Comparison of ENCODE assay signal across 20 cellular contexts in the genomic region with DNA sequence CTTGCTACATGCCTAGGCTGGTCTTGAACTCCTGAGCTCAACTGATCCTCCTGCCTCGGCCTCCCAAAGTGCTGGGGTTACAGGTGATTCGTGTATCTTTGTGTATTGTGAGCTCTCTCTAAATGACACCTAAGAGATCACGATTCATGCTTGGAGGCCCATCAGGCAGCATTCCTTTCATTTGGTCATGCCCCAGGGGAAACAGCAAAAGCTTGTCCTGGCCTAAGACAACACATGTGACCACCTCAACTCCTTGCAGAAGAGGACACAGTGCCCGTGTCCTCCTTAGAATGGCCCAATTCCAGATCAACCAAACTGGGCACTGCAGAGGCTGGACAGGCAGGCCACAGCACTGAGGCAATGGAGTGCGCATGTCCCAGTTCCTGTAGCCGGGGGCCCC. TPM values are rescaled to one million over a fixed set of nuclear protein-coding genes. Genes with fewer than 3 reads are reported as not detected.
DNase-seq lines count a peak whose midpoint lies in the region; FAIRE-seq and TF ChIP-seq lines count a peak whose summit lies in the region.
"Had no signal": no experiment of that assay in that cellular context is flagged by ENCODE, and none has a peak within 500 bp of the region (broad histone marks: within the 10 kb centered on the region; RNA-seq: fewer than 3 reads in every experiment).

No MANE protein-coding gene starts in this region.

- H2AK5ac ChIP-seq in H1 (ENCODE audit: low read depth, low read length), result no peak overlapping the region

- H3K36me3 ChIP-seq in H1 (ENCODE audit: control insufficient read depth in 2 of 4, insufficient read depth in 4 of 4, low read length in 3 of 4), result peaks cover 19 to 75% (median 55%) of the 10 kb centered on the region in 4 experiments
- H3K36me3 ChIP-seq in ovary, result no peaks in the 10 kb centered on the region

- peaks cover 7 to 11% of the 10 kb centered on the region in 2 experiments for H4K20me1 ChIP-seq in H1 (replicated peaks in 1 of 2; ENCODE audit: control insufficient read depth in 1 of 2, insufficient read depth in 2 of 2, low read length in 2 of 2)

- H4K91ac ChIP-seq in H1 (replicated peaks; ENCODE audit: insufficient read length, low read length), result no peak overlapping the region

- H3K27ac Mint-ChIP-seq in activated naive CD4-positive, alpha-beta T cell treated with anti-CD3 and anti-CD28 coated beads, Interleukin-2, amount 10 ng/mL, durations not matched to agents 7 days and 5 days, result peak overlapping the region; percentile 52
- H3K27ac Mint-ChIP-seq in type B pancreatic cell, result peak overlapping the region; percentile 66

- H2AFZ ChIP-seq in H1 (ENCODE audit: low read length), result no peak overlapping the region

- no peak overlapping the region for H2BK20ac ChIP-seq in H1 (ENCODE audit: low read length)

- H3K4me1 ChIP-seq in H1 (replicated peaks in 1 of 4; ENCODE audit: control insufficient read depth in 3 of 4, insufficient read depth in 4 of 4, low read length in 3 of 4), result no peaks in the 10 kb centered on the region
- no peaks in the 10 kb centered on the region for H3K4me1 ChIP-seq in ovary (ENCODE audit: insufficient read depth)

- H3K9me3 ChIP-seq in H1 (ENCODE audit: insufficient read depth in 2 of 2, low read depth in 1 of 2, low read length in 1 of 2) (no peaks in the 10 kb centered on the region), ovary (no peaks in the 10 kb centered on the region)
- H3K9me3 ChIP-seq: right atrium auricular region had no signal

- H2BK5ac ChIP-seq in H1 (ENCODE audit: low read depth, low read length), result no peak overlapping the region

- no peak overlapping the region for H3K4me2 ChIP-seq in H1 (ENCODE audit: insufficient read depth in 1 of 2, low read depth in 2 of 2, low read length in 2 of 2)

- no peak overlapping the region for H3K23ac ChIP-seq in H1 (ENCODE audit: insufficient read length)

- peaks cover 0 to 4% of the 10 kb centered on the region in 2 experiments; a peak in 1 of 4 replicates for H3K79me2 ChIP-seq in H1 (ENCODE audit: control insufficient read depth in 1 of 2, insufficient read depth in 2 of 2, low read length in 2 of 2)

- no peak overlapping the region for H3K9ac ChIP-seq in H1 (replicated peaks in 1 of 4; ENCODE audit: extremely low read depth in 1 of 4, low read depth in 3 of 4, low read length in 3 of 4)

- H3K9me3 Mint-ChIP-seq in activated naive CD4-positive, alpha-beta T cell treated with anti-CD3 and anti-CD28 coated beads, Interleukin-2, amount 10 ng/mL, durations not matched to agents 7 days and 5 days, result no peaks in the 10 kb centered on the region
- H3K9me3 Mint-ChIP-seq in type B pancreatic cell, result no peaks in the 10 kb centered on the region
- H3K9me3 Mint-ChIP-seq: CD14-positive monocyte had no signal

- POLR2A ChIA-PET in H1 (lab: Charles Lee; ENCODE audit: partially characterized antibody), result interaction anchor here (0.6 to 6.1 kb wide), 12 partner anchors 10 to 145 kb away, joined by 3 to 27 read pairs (median 4); a partner anchor contains a TSS

- H3K4me1 Mint-ChIP-seq in activated naive CD4-positive, alpha-beta T cell treated with anti-CD3 and anti-CD28 coated beads, Interleukin-2, amount 10 ng/mL, durations not matched to agents 7 days and 5 days, result no peaks in the 10 kb centered on the region
- no peaks in the 10 kb centered on the region for H3K4me1 Mint-ChIP-seq in type B pancreatic cell (ENCODE audit: unreplicated experiment)

- no peaks in the 10 kb centered on the region; the same call in 1 of the 2 replicates for H3K79me1 ChIP-seq in H1 (ENCODE audit: low read depth, low read length)

- H3K27me3 Mint-ChIP-seq in activated naive CD4-positive, alpha-beta T cell treated with anti-CD3 and anti-CD28 coated beads, Interleukin-2, amount 10 ng/mL, durations not matched to agents 7 days and 5 days, result no peaks in the 10 kb centered on the region
- H3K27me3 Mint-ChIP-seq in type B pancreatic cell, result no peaks in the 10 kb centered on the region

- no peak overlapping the region for H2BK120ac ChIP-seq in H1 (replicated peaks; ENCODE audit: low read depth, low read length)

- H3K4me3 Mint-ChIP-seq in activated naive CD4-positive, alpha-beta T cell treated with anti-CD3 and anti-CD28 coated beads, Interleukin-2, amount 10 ng/mL, durations not matched to agents 7 days and 5 days, result no peak overlapping the region
- H3K4me3 Mint-ChIP-seq in type B pancreatic cell, result no peak overlapping the region
- H3K4me3 Mint-ChIP-seq: CD14-positive monocyte had no signal

- H2BK12ac ChIP-seq in H1 (ENCODE audit: low read depth, low read length), result 0 out of 2 replicates have a peak overlapping the region, but pooled peaks have one; percentile 42

- no peak overlapping the region for H3K14ac ChIP-seq in H1 (ENCODE audit: insufficient read length)

- no peak overlapping the region for H3K4me3 ChIP-seq in H1 (ENCODE audit: extremely low read depth in 1 of 4, insufficient read depth in 2 of 4, low read depth in 3 of 4, low read length in 4 of 4)
- H3K4me3 ChIP-seq in ovary, result no peak overlapping the region
- H3K4me3 ChIP-seq: right atrium auricular region had no signal

- intact Hi-C loops in ovary (cut with DNase I), result loop anchor here in 1 of 4 donors (5.0 kb wide), 1 partner anchor 41 kb away; no protein-coding TSS in a partner anchor

- CTCF ChIA-PET in activated naive CD4-positive, alpha-beta T cell treated with anti-CD3 and anti-CD28 coated beads, Interleukin-2, amount 10 ng/mL, durations not matched to agents 7 days and 5 days (lab: Charles Lee), result interaction anchor here (0.6 to 4.0 kb wide), 11 partner anchors 11 to 332 kb away, joined by 3 to 54 read pairs (median 8); a partner anchor contains a TSS
- CTCF ChIA-PET in H1 (lab: Charles Lee; ENCODE audit: partially characterized antibody), result interaction anchor here (0.7 to 4.0 kb wide), 15 partner anchors 8 to 141 kb away, joined by 3 to 32 read pairs (median 4); a partner anchor contains a TSS

- H3K27ac ChIP-seq in H1 (ENCODE audit: low read depth, low read length) (no peak overlapping the region), ovary (no peak overlapping the region)
- H3K27ac ChIP-seq: right atrium auricular region had no signal

- H4K5ac ChIP-seq in H1 (ENCODE audit: insufficient read length, low read depth, low read length), result no peak overlapping the region

- TF ChIP-seq RAD21 in H1 (IDR thresholded peaks at IDR 0.05 in 1 of 2, conservative IDR thresholded peaks at IDR 0.05 in 1 of 2; ENCODE audit: low read depth in 2 of 2, low read length in 2 of 2), result no peak

- no peak overlapping the region for H3K18ac ChIP-seq in H1 (ENCODE audit: extremely low read depth, low read length)

- no peak overlapping the region for H3K4ac ChIP-seq in H1 (replicated peaks; ENCODE audit: insufficient read length, low read depth, low read length)

- H3K56ac ChIP-seq in H1 (replicated peaks; ENCODE audit: insufficient read length, low read depth, low read length), result no peak overlapping the region

- TF ChIP-seq CTCF in H1 (IDR thresholded peaks at IDR 0.05; ENCODE audit: control extremely low read depth in 1 of 3, insufficient read depth in 1 of 3, low read depth in 1 of 3, low read length in 3 of 3) (no peak), type B pancreatic cell (conservative IDR thresholded peaks at IDR 0.05) (no peak), ovary (IDR thresholded peaks at IDR 0.05) (no peak)

- no peak for FAIRE-seq in H1 (lab: Jason Lieb, UNC)
- FAIRE-seq: endometrium, H54 had no signal

- TF ChIP-seq POLR2A in H1 (IDR thresholded peaks at IDR 0.05; ENCODE audit: control extremely low read depth in 1 of 2, low read depth in 2 of 2, low read length in 2 of 2) (no peak), ovary (IDR thresholded peaks at IDR 0.05) (no peak)

- H3K27me3 ChIP-seq in H1 (replicated peaks in 1 of 4; ENCODE audit: control insufficient read depth in 3 of 4, extremely low read depth in 1 of 4, insufficient read depth in 3 of 4, low read length in 3 of 4), result no peaks in the 10 kb centered on the region
- no peaks in the 10 kb centered on the region for H3K27me3 ChIP-seq in ovary
- H3K27me3 ChIP-seq: right atrium auricular region had no signal

- no peaks in the 10 kb centered on the region for H3K23me2 ChIP-seq in H1 (ENCODE audit: low read depth, low read length)

- WGBS in H1 (ENCODE audit: extremely low coverage in 1 of 2, insufficient coverage in 1 of 2, insufficient read length in 1 of 2, insufficient replicate concordance in 2 of 2, low coverage in 1 of 2, low lambda C conversion rate in 2 of 2, missing lambda C conversion rate in 1 of 2), 2 experiments, result 93% methylated on average over 6 of the region's 6 CpGs; no CpG with 5 or more reads in 1 of the 2 experiments
- WGBS in ovary, 3 donors, result 79 to 85% (median 83%) methylated on average over 6 of the region's 6 CpGs

- TF ChIP-seq EP300 in H1 (IDR thresholded peaks at IDR 0.05; ENCODE audit: borderline replicate concordance in 1 of 2, low read depth in 2 of 2, low read length in 2 of 2) (no peak), ovary (IDR thresholded peaks at IDR 0.05) (no peak)

- peaks cover 50% of the 10 kb centered on the region for H3K36me3 Mint-ChIP-seq in activated naive CD4-positive, alpha-beta T cell treated with anti-CD3 and anti-CD28 coated beads, Interleukin-2, amount 10 ng/mL, durations not matched to agents 7 days and 5 days
- H3K36me3 Mint-ChIP-seq in type B pancreatic cell, result peaks cover 9% of the 10 kb centered on the region

- no peak overlapping the region for H4K8ac ChIP-seq in H1 (ENCODE audit: extremely low read depth, insufficient read depth, low read length)

- no peak for DNase-seq in activated naive CD4-positive, alpha-beta T cell treated with anti-CD3 and anti-CD28 coated beads, Interleukin-2, amount 10 ng/mL, durations not matched to agents 7 days and 5 days
- no peak for DNase-seq in activated naive CD4-positive, alpha-beta T cell (lab: John Stamatoyannopoulos, UW)
- DNase-seq in H1 (ENCODE audit: low read depth in 1 of 2, low spot score in 2 of 2), result no peak
- no peak for DNase-seq in type B pancreatic cell (ENCODE audit: extremely low spot score, unreplicated experiment)
- no peak for DNase-seq in germinal center (ENCODE audit: low spot score)
- no peak for DNase-seq in ovary
- DNase-seq: activated CD4-positive, alpha-beta T cell treated with anti-CD3 and anti-CD28 coated beads, Interleukin-2, amount 50 U/mL, for 48 hours; DMS53; foreskin fibroblast; left cardiac atrium; midbrain; MV-4-11; NCI-H1930; NCI-H446 treated with DMSO at 0.1 percent for 48 hours; NK-92 treated with Interleukin-12 subunit alpha and Interleukin-12 subunit beta, amount 100 ng/mL, for 24 hours; stimulated activated naive CD4-positive, alpha-beta T cell treated with Interleukin-2 at 50 U/mL for 16 hours had no signal

- no peak overlapping the region for H2BK15ac ChIP-seq in H1 (ENCODE audit: low read length)

RNA-seq across cellular contexts. Expression of a gene that starts 32.5 kb away (rescaled TPM):
- 92.0 and 104 TPM in 2 replicates for total RNA-seq in H1 (2021; fragmentation: NEBNext Ultra II Directional; extraction: Animal tissue kit (Norgen Biotek cat#: 25700))
- polyA plus RNA-seq in H1 (2011; rRNA removed) (6.6 and 9.8 TPM in 2 replicates), ovary (10 to 100 TPM; 18.5 to 38.8 TPM)
- 8.5 TPM for polyA plus RNA-seq in H1 (2011; cell fraction: cytosol; rRNA removed)
- 22.5 TPM for polyA plus RNA-seq in H1 (2011; cell fraction: nucleus; rRNA removed)
- polyA plus RNA-seq in H1 (2012, experiment 1 of 2), result 35.8 to 57.1 TPM (median 46.0 TPM) in 4 replicates
- 21.2 TPM for polyA plus RNA-seq in H1 (2012, experiment 2 of 2)
- 34.8 TPM for polyA plus RNA-seq in H1 (2013, experiment 1 of 2)
- polyA plus RNA-seq in H1 (2013, experiment 2 of 2), result 33.0 TPM
- polyA minus RNA-seq in H1 (2011; rRNA and poly(A)+ RNA removed), result 17.8 and 22.5 TPM in 2 replicates
- 32.1 TPM for polyA minus RNA-seq in H1 (2011; cell fraction: cytosol; rRNA and poly(A)+ RNA removed)
- 20.7 TPM for polyA minus RNA-seq in H1 (2011; cell fraction: nucleus; rRNA and poly(A)+ RNA removed)
- total RNA-seq in type B pancreatic cell (ENCODE audit: low replicate concordance) (59.9 and 71.4 TPM in 2 replicates), ovary (10 to 100 TPM; 10.7 to 58.2 (median 50.0) TPM)

RNA-seq across cellular contexts. Expression of a gene that starts 32.7 kb away (rescaled TPM):
- 57.5 and 61.7 TPM in 2 replicates for total RNA-seq in H1 (2021; fragmentation: NEBNext Ultra II Directional; extraction: Animal tissue kit (Norgen Biotek cat#: 25700))
- polyA plus RNA-seq in H1 (2011; rRNA removed), result 152 and 209 TPM in 2 replicates
- 87.1 TPM for polyA plus RNA-seq in H1 (2011; cell fraction: cytosol; rRNA removed)
- 85.1 TPM for polyA plus RNA-seq in H1 (2011; cell fraction: nucleus; rRNA removed)
- 19.0 to 57.5 TPM (median 50.3 TPM) in 4 replicates for polyA plus RNA-seq in H1 (2012, experiment 1 of 2)
- polyA plus RNA-seq in H1 (2012, experiment 2 of 2), result 55.3 TPM
- polyA plus RNA-seq in H1 (2013, experiment 1 of 2), result 61.7 TPM
- polyA plus RNA-seq in H1 (2013, experiment 2 of 2), result 60.3 TPM
- 2.0 and 2.2 TPM in 2 replicates for polyA minus RNA-seq in H1 (2011; rRNA and poly(A)+ RNA removed)
- polyA minus RNA-seq in H1 (2011; cell fraction: cytosol; rRNA and poly(A)+ RNA removed), result 19.2 TPM
- 26.7 TPM for polyA minus RNA-seq in H1 (2011; cell fraction: nucleus; rRNA and poly(A)+ RNA removed)
- total RNA-seq in type B pancreatic cell (ENCODE audit: low replicate concordance), result 28.4 and 37.3 TPM in 2 replicates
- total RNA-seq in ovary, result 10 to 100 TPM; 13.9 to 49.1 (median 19.3) TPM
- 1 to 10 TPM in 1 of 2 donors, not detected in 1; 8.6 TPM for polyA plus RNA-seq in ovary

RNA-seq across cellular contexts. Expression of a gene that starts 49.5 kb away (rescaled TPM):
- total RNA-seq in H1 (2021; fragmentation: NEBNext Ultra II Directional; extraction: Animal tissue kit (Norgen Biotek cat#: 25700)), result 268 and 273 TPM in 2 replicates
- polyA plus RNA-seq in H1 (2011; rRNA removed) (204 and 213 TPM in 2 replicates), ovary (100 to 1,000 TPM in 1 of 2 donors, 10 to 100 TPM in 1; 47.4 to 138 TPM)
- polyA plus RNA-seq in H1 (2011; cell fraction: cytosol; rRNA removed), result 282 TPM
- polyA plus RNA-seq in H1 (2011; cell fraction: nucleus; rRNA removed), result 128 TPM
- polyA plus RNA-seq in H1 (2012, experiment 1 of 2), result 252 to 307 TPM (median 272 TPM) in 4 replicates
- polyA plus RNA-seq in H1 (2012, experiment 2 of 2), result 223 TPM
- polyA plus RNA-seq in H1 (2013, experiment 1 of 2), result 207 TPM
- polyA plus RNA-seq in H1 (2013, experiment 2 of 2), result 212 TPM
- polyA minus RNA-seq in H1 (2011; rRNA and poly(A)+ RNA removed), result 127 and 143 TPM in 2 replicates
- polyA minus RNA-seq in H1 (2011; cell fraction: cytosol; rRNA and poly(A)+ RNA removed), result 79.1 TPM
- polyA minus RNA-seq in H1 (2011; cell fraction: nucleus; rRNA and poly(A)+ RNA removed), result 38.4 TPM
- total RNA-seq in type B pancreatic cell (ENCODE audit: low replicate concordance) (102 and 155 TPM in 2 replicates), ovary (10 to 100 TPM; 25.5 to 64.8 (median 55.6) TPM)
